In genomic region chr17:82862758-82863645, GRCh38 we compare ENCODE assay signal across 13 cellular contexts. TPM values are rescaled to one million over a fixed set of nuclear protein-coding genes. Genes with fewer than 3 reads are reported as not detected.
DNase-seq lines count a peak whose midpoint lies in the region; ATAC-seq and TF ChIP-seq lines count a peak whose summit lies in the region.
"Had no signal": no experiment of that assay in that cellular context is flagged by ENCODE, and none has a peak within 500 bp of the region (broad histone marks: within the 10 kb centered on the region; RNA-seq: fewer than 3 reads in every experiment).

No MANE protein-coding gene starts in this region.

- CTCF ChIA-PET in activated CD4-positive, alpha-beta memory T cell treated with anti-CD3 and anti-CD28 coated beads, Interleukin-2, amount 10 ng/mL, durations not matched to agents 7 days and 5 days (lab: Charles Lee), result interaction anchor here (1.1 to 2.8 kb wide), 6 partner anchors 9 to 81 kb away, joined by 3 to 15 read pairs (median 13); no protein-coding TSS in a partner anchor

- peaks cover 0 to 3% of the 10 kb centered on the region in 2 donors for H3K36me3 ChIP-seq in left lung
- no peaks in the 10 kb centered on the region for H3K36me3 ChIP-seq in sigmoid colon
- H3K36me3 ChIP-seq: brain microvascular endothelial cell had no signal

- DNase-seq in activated naive CD4-positive, alpha-beta T cell (lab: John Stamatoyannopoulos, UW), result no peak
- no peak for DNase-seq in activated CD4-positive, alpha-beta memory T cell treated with anti-CD3 and anti-CD28 coated beads, Interleukin-2, amount 10 ng/mL, durations not matched to agents 7 days and 5 days
- DNase-seq in left lung (peak; percentile 29 to 80), COLO829 (ENCODE audit: low spot score) (no peak), sigmoid colon (no peak)
- DNase-seq in stimulated activated CD4-positive, alpha-beta T cell treated with anti-CD3 and anti-CD28 coated beads, Interleukin-4, amount 100 ng/mL, for 1 hour, result no peak
- DNase-seq: NCI-H1092 had no signal

- H3K9me3 Mint-ChIP-seq in activated naive CD4-positive, alpha-beta T cell treated with anti-CD3 and anti-CD28 coated beads, Interleukin-2, amount 50 U/mL, for 24 hours, result no peaks in the 10 kb centered on the region
- H3K9me3 Mint-ChIP-seq in activated CD4-positive, alpha-beta memory T cell treated with anti-CD3 and anti-CD28 coated beads, Interleukin-2, amount 10 ng/mL, durations not matched to agents 7 days and 5 days, result no peaks in the 10 kb centered on the region

- peaks cover 77% of the 10 kb centered on the region for H3K4me1 Mint-ChIP-seq in activated naive CD4-positive, alpha-beta T cell treated with anti-CD3 and anti-CD28 coated beads, Interleukin-2, amount 50 U/mL, for 24 hours
- H3K4me1 Mint-ChIP-seq in activated CD4-positive, alpha-beta memory T cell treated with anti-CD3 and anti-CD28 coated beads, Interleukin-2, amount 10 ng/mL, durations not matched to agents 7 days and 5 days, result peaks cover 79% of the 10 kb centered on the region

- H3K27ac Mint-ChIP-seq in activated naive CD4-positive, alpha-beta T cell treated with anti-CD3 and anti-CD28 coated beads, Interleukin-2, amount 50 U/mL, for 24 hours, result peak overlapping the region; percentile 82
- peak overlapping the region; percentile 95 for H3K27ac Mint-ChIP-seq in activated CD4-positive, alpha-beta memory T cell treated with anti-CD3 and anti-CD28 coated beads, Interleukin-2, amount 10 ng/mL, durations not matched to agents 7 days and 5 days

- intact Hi-C loops in left lung (cut with DNase I), result no loop called here
- intact Hi-C loops in sigmoid colon (cut with DNase I), result no loop called here

- peak overlapping the region; percentile 11 for H3K4me3 Mint-ChIP-seq in activated naive CD4-positive, alpha-beta T cell treated with anti-CD3 and anti-CD28 coated beads, Interleukin-2, amount 50 U/mL, for 24 hours
- H3K4me3 Mint-ChIP-seq in activated CD4-positive, alpha-beta memory T cell treated with anti-CD3 and anti-CD28 coated beads, Interleukin-2, amount 10 ng/mL, durations not matched to agents 7 days and 5 days, result peak overlapping the region; percentile 62

- H3K4me3 ChIP-seq in left lung, result no peak overlapping the region
- no peak overlapping the region for H3K4me3 ChIP-seq in sigmoid colon
- H3K4me3 ChIP-seq: lung had no signal

- H3K9me3 ChIP-seq in left lung (no peaks in the 10 kb centered on the region), sigmoid colon (no peaks in the 10 kb centered on the region)

- 93 to 95% methylated on average over 31 of the region's 31 CpGs for WGBS in sigmoid colon, 2 donors

- H3K27ac ChIP-seq in left lung, result no peak overlapping the region
- H3K27ac ChIP-seq in temporal lobe (ENCODE audit: low read depth, low read length), result peak overlapping the region; percentile 13
- peak overlapping the region in 2 of 4 donors; percentile 13 to 62 for H3K27ac ChIP-seq in sigmoid colon

- TF ChIP-seq EP300 in sigmoid colon (IDR thresholded peaks at IDR 0.05), result no peak

- no peak for TF ChIP-seq POLR2A in sigmoid colon (IDR thresholded peaks at IDR 0.05)

- POLR2A ChIA-PET in activated CD4-positive, alpha-beta memory T cell treated with anti-CD3 and anti-CD28 coated beads, Interleukin-2, amount 10 ng/mL, durations not matched to agents 7 days and 5 days (lab: Charles Lee), result interaction anchor here (0.5 to 3.9 kb wide), 11 partner anchors 10 to 209 kb away, joined by 3 to 48 read pairs (median 5); no protein-coding TSS in a partner anchor

- no peak for ATAC-seq in left lung

- no peak for TF ChIP-seq CTCF in left lung (IDR thresholded peaks at IDR 0.05)
- no peak for TF ChIP-seq CTCF in sigmoid colon (IDR thresholded peaks at IDR 0.05)

- no peaks in the 10 kb centered on the region for H3K36me3 Mint-ChIP-seq in activated naive CD4-positive, alpha-beta T cell treated with anti-CD3 and anti-CD28 coated beads, Interleukin-2, amount 50 U/mL, for 24 hours
- H3K36me3 Mint-ChIP-seq in activated CD4-positive, alpha-beta memory T cell treated with anti-CD3 and anti-CD28 coated beads, Interleukin-2, amount 10 ng/mL, durations not matched to agents 7 days and 5 days (ENCODE audit: low read depth), result peaks cover 20% of the 10 kb centered on the region

- H3K27me3 Mint-ChIP-seq in activated naive CD4-positive, alpha-beta T cell treated with anti-CD3 and anti-CD28 coated beads, Interleukin-2, amount 50 U/mL, for 24 hours, result no peaks in the 10 kb centered on the region
- no peaks in the 10 kb centered on the region for H3K27me3 Mint-ChIP-seq in activated CD4-positive, alpha-beta memory T cell treated with anti-CD3 and anti-CD28 coated beads, Interleukin-2, amount 10 ng/mL, durations not matched to agents 7 days and 5 days

- no peaks in the 10 kb centered on the region for H3K27me3 ChIP-seq in left lung
- H3K27me3 ChIP-seq in sigmoid colon, result no peaks in the 10 kb centered on the region
- H3K27me3 ChIP-seq: brain microvascular endothelial cell had no signal

- H3K4me1 ChIP-seq in left lung, result peaks cover 12 to 38% of the 10 kb centered on the region in 2 donors
- H3K4me1 ChIP-seq in sigmoid colon, result peaks cover 0 to 27% (median 19%) of the 10 kb centered on the region in 4 donors

RNA-seq across cellular contexts. Expression of gene ZNF750, which starts 23.2 kb away (rescaled TPM):
- not detected for total RNA-seq in activated CD4-positive, alpha-beta memory T cell treated with anti-CD3 and anti-CD28 coated beads, Interleukin-2, amount 10 ng/mL, durations not matched to agents 7 days and 5 days
- total RNA-seq in left lung (1 to 10 TPM; 1.6 to 3.4 TPM), temporal lobe (not detected), sigmoid colon (not detected)
- under 1 TPM in 1 of 3 donors, not detected in 2; 0.01 TPM for polyA plus RNA-seq in sigmoid colon
- total RNA-seq: subcutaneous adipose tissue had no signal
- polyA plus RNA-seq: BJ had no signal

Comparison
In these comparisons a context has a peak if more than half of its experiments do, and no peak if none do; other contexts are left out.
1. DNase-seq: peak in left lung (2 of 2); none in activated naive CD4-positive, alpha-beta T cell (0 of 4), activated CD4-positive, alpha-beta memory T cell treated with anti-CD3 and anti-CD28 coated beads, Interleukin-2, amount 10 ng/mL, durations not matched to agents 7 days and 5 days (single experiment), COLO829 (single experiment), stimulated activated CD4-positive, alpha-beta T cell treated with anti-CD3 and anti-CD28 coated beads, Interleukin-4, amount 100 ng/mL, for 1 hour (single experiment) and sigmoid colon (single experiment).